ENCODE assay signal across 16 cellular contexts in genomic region chr4:683247-683897, GRCh38. TPM values are rescaled to one million over a fixed set of nuclear protein-coding genes. Genes with fewer than 3 reads are reported as not detected.
DNase-seq lines count a peak whose midpoint lies in the region; ATAC-seq and TF ChIP-seq lines count a peak whose summit lies in the region.
"Had no signal": no experiment of that assay in that cellular context is flagged by ENCODE, and none has a peak within 500 bp of the region (broad histone marks: within the 10 kb centered on the region; RNA-seq: fewer than 3 reads in every experiment).

No MANE protein-coding gene starts in this region.

- TF ChIP-seq CTCF in HCT116 (IDR thresholded peaks at IDR 0.05 in 2 of 3, conservative IDR thresholded peaks at IDR 0.05 in 1 of 3; ENCODE audit: borderline replicate concordance in 1 of 3, insufficient read depth in 1 of 3, low read depth in 2 of 3, low read length in 2 of 3) (no peak), upper lobe of right lung (IDR thresholded peaks at IDR 0.05) (no peak)

- H3K4me2 ChIP-seq in HCT116 (ENCODE audit: low read length): no peak overlapping the region
- H3K4me2 ChIP-seq: A549 had no signal

- no peak overlapping the region for H2AFZ ChIP-seq in HCT116 (ENCODE audit: low read depth, low read length, poor library complexity, severe bottlenecking)

- ATAC-seq in HCT116: no peak
- ATAC-seq in right cardiac atrium: no peak
- no peak for ATAC-seq in upper lobe of right lung
- ATAC-seq in HG02642 (IDR thresholded peaks at IDR 0.05; ENCODE audit: poor library complexity, unreplicated experiment): no peak
- ATAC-seq: body of pancreas had no signal

- DNase-seq in activated naive CD4-positive, alpha-beta T cell treated with anti-CD3 and anti-CD28 coated beads, Interleukin-2, amount 50 U/mL, for 16 hours: peak; percentile 5
- DNase-seq in activated naive CD4-positive, alpha-beta T cell treated with Interleukin-2 at 50 U/mL for 16 hours: no peak
- DNase-seq in HCT116 (ENCODE audit: low read depth, low spot score) (no peak), right cardiac atrium (peak in 2 of 3 donors; percentile 64 to 71), upper lobe of right lung (peak; percentile 67), NCI-H128 (lab: John Stamatoyannopoulos, UW; ENCODE audit: unreplicated experiment) (no peak), NAMALWA (ENCODE audit: low spot score) (no peak)
- DNase-seq: NCI-H1105, NCI-H510A had no signal

- H3K4me1 ChIP-seq in HCT116 (ENCODE audit: control insufficient read depth in 1 of 2, insufficient read depth in 2 of 2, low read length in 2 of 2): peaks cover 24 to 45% of the 10 kb centered on the region in 2 experiments
- peaks cover 6% of the 10 kb centered on the region for H3K4me1 ChIP-seq in right cardiac atrium (ENCODE audit: control insufficient read depth, insufficient read depth, low read length)
- H3K4me1 ChIP-seq in upper lobe of right lung: peaks cover 34% of the 10 kb centered on the region

- no peaks in the 10 kb centered on the region for H3K36me3 ChIP-seq in HCT116 (ENCODE audit: control insufficient read depth in 1 of 2, insufficient read depth in 2 of 2, low read length in 2 of 2)
- no peaks in the 10 kb centered on the region for H3K36me3 ChIP-seq in upper lobe of right lung

- TF ChIP-seq RAD21 in HCT116 (IDR thresholded peaks at IDR 0.05; ENCODE audit: low read depth): no peak

- intact Hi-C loops in HCT116 (cut with micrococcal nuclease) (no loop called here), right cardiac atrium (cut with DNase I) (no loop called here), upper lobe of right lung (cut with DNase I) (no loop called here)

- no peaks in the 10 kb centered on the region for H3K9me3 ChIP-seq in HCT116 (ENCODE audit: control insufficient read depth in 1 of 2, insufficient read depth in 1 of 2, low read depth in 1 of 2, low read length in 2 of 2)
- no peaks in the 10 kb centered on the region for H3K9me3 ChIP-seq in right cardiac atrium (ENCODE audit: control insufficient read depth, low read length)
- H3K9me3 ChIP-seq in upper lobe of right lung: no peaks in the 10 kb centered on the region
- H3K9me3 ChIP-seq: A549, body of pancreas, stomach, upper lobe of left lung had no signal

- CTCF ChIA-PET in HCT116 (lab: Charles Lee): interaction anchor here (0.6 to 1.7 kb wide), 4 partner anchors 9 to 80 kb away, joined by 3 to 14 read pairs (median 4); partner anchors contain the start of genes ATP5ME and MYL5

- peaks cover 4% of the 10 kb centered on the region; the same call in 1 of the 2 replicates for H3K79me2 ChIP-seq in HCT116 (ENCODE audit: insufficient read depth, low read length)

- WGBS in right cardiac atrium: 79% methylated on average over 25 of the region's 25 CpGs

- RAD21 ChIA-PET in HCT116 (lab: Charles Lee; ENCODE audit: low non-redundant PET in 1 of 2, low total read pairs in 2 of 2, uncharacterized antibody in 2 of 2, unreplicated experiment in 2 of 2): interaction anchor here in 1 of 2 experiments (1.5 kb wide), 1 partner anchor 81 kb away, joined by 4 read pairs; no protein-coding TSS in a partner anchor

- no peaks in the 10 kb centered on the region for H3K27me3 ChIP-seq in HCT116 (ENCODE audit: insufficient read depth, low read length)
- no peaks in the 10 kb centered on the region for H3K27me3 ChIP-seq in right cardiac atrium (ENCODE audit: control insufficient read depth, insufficient read depth)
- H3K27me3 ChIP-seq in upper lobe of right lung: no peaks in the 10 kb centered on the region
- H3K27me3 ChIP-seq: body of pancreas, upper lobe of left lung had no signal

- H3K9ac ChIP-seq in HCT116 (ENCODE audit: low read length): no peak overlapping the region

- H3K4me3 ChIP-seq in HCT116 (replicated peaks in 1 of 2; ENCODE audit: low read depth in 1 of 2, low read length in 2 of 2) (no peak overlapping the region), right cardiac atrium (ENCODE audit: low read length) (no peak overlapping the region), upper lobe of right lung (no peak overlapping the region)
- H3K4me3 ChIP-seq: A549, body of pancreas, skin epidermis, stomach, upper lobe of left lung had no signal

- H3K27ac ChIP-seq in HCT116 (ENCODE audit: low read depth, low read length): peak overlapping the region; percentile 27; the same call in 1 of the 2 replicates
- no peak overlapping the region for H3K27ac ChIP-seq in right cardiac atrium (ENCODE audit: low read length)
- H3K27ac ChIP-seq in upper lobe of right lung: no peak overlapping the region
- H3K27ac ChIP-seq: body of pancreas had no signal

- POLR2A ChIA-PET in HCT116 (lab: Charles Lee): interaction anchor here (1.0 kb wide), 1 partner anchor 9 kb away, joined by 3 read pairs; the partner anchor contains the start of genes ATP5ME and MYL5

- H3K9me2 ChIP-seq in HCT116 (ENCODE audit: insufficient read depth): no peaks in the 10 kb centered on the region

- H4K20me1 ChIP-seq in HCT116 (ENCODE audit: insufficient read depth): no peaks in the 10 kb centered on the region

- no TSS peak for BruUV-seq in HCT116 (replicated peaks; lab: Mats Ljungman, UMichigan)

- TF ChIP-seq POLR2A in HCT116 (IDR thresholded peaks at IDR 0.05; ENCODE audit: borderline replicate concordance, extremely low read depth, insufficient read depth, insufficient read length): no peak

TF ChIP-seq in HCT116, 20 proteins besides CTCF, POLR2A, EP300 and RAD21:
- TF ChIP-seq SIN3A (IDR thresholded peaks at IDR 0.05; ENCODE audit: low read depth) (no peak), EZH2 (IDR thresholded peaks at IDR 0.05) (no peak), CEBPB (IDR thresholded peaks at IDR 0.05; ENCODE audit: low read depth) (no peak)

RNA-seq across cellular contexts. Expression of gene SLC49A3, which starts 5.6 kb away (rescaled TPM):
- total RNA-seq in HCT116 (2021; ENCODE audit: unreplicated experiment) (5.5 TPM), right cardiac atrium (10 to 100 TPM; 13.7 to 19.5 (median 16.9) TPM), upper lobe of right lung (32.9 TPM)
- 1.8 and 3.4 TPM in 2 replicates for polyA plus RNA-seq in HCT116 (2012)
- polyA plus RNA-seq in right cardiac atrium: 10.6 TPM
- polyA plus RNA-seq: neural cell had no signal

RNA-seq across cellular contexts. Expression of gene MYL5, which starts 9.0 kb away (rescaled TPM):
- total RNA-seq in HCT116 (2021; ENCODE audit: unreplicated experiment) (14.0 TPM), right cardiac atrium (1 to 10 TPM; 4.0 to 6.0 (median 4.7) TPM), upper lobe of right lung (9.7 TPM)
- 7.7 and 9.8 TPM in 2 replicates for polyA plus RNA-seq in HCT116 (2012)
- polyA plus RNA-seq in right cardiac atrium: 3.8 TPM

RNA-seq across cellular contexts. Expression of gene ATP5ME, which starts 9.3 kb away (rescaled TPM):
- total RNA-seq in HCT116 (2021; ENCODE audit: unreplicated experiment) (330 TPM), right cardiac atrium (100 to 1,000 TPM; 689 to 911 (median 734) TPM), upper lobe of right lung (167 TPM)
- polyA plus RNA-seq in HCT116 (2012): 766 and 980 TPM in 2 replicates
- polyA plus RNA-seq in right cardiac atrium: 1,352 TPM

RNA-seq across cellular contexts. Expression of gene PCGF3, which starts 22.3 kb away (rescaled TPM):
- total RNA-seq in HCT116 (2021; ENCODE audit: unreplicated experiment) (66.3 TPM), right cardiac atrium (10 to 100 TPM; 25.0 to 28.6 (median 26.4) TPM), upper lobe of right lung (42.2 TPM)
- 53.8 and 62.5 TPM in 2 replicates for polyA plus RNA-seq in HCT116 (2012)
- 30.1 TPM for polyA plus RNA-seq in right cardiac atrium

RNA-seq across cellular contexts. Expression of gene PDE6B, which starts 58.0 kb away (rescaled TPM):
- total RNA-seq in HCT116 (2021; ENCODE audit: unreplicated experiment) (not detected), right cardiac atrium (1 to 10 TPM; 6.8 to 7.5 (median 7.0) TPM), upper lobe of right lung (9.1 TPM)
- 0.02 and 0.03 TPM in 2 replicates for polyA plus RNA-seq in HCT116 (2012)
- 3.6 TPM for polyA plus RNA-seq in right cardiac atrium
- polyA plus RNA-seq: A549 had no signal

Comparison
In these comparisons a context has a peak if more than half of its experiments do, and no peak if none do; other contexts are left out.
1. DNase-seq: peak in activated naive CD4-positive, alpha-beta T cell treated with anti-CD3 and anti-CD28 coated beads, Interleukin-2, amount 50 U/mL, for 16 hours (single experiment), right cardiac atrium (2 of 3) and upper lobe of right lung (single experiment); none in activated naive CD4-positive, alpha-beta T cell treated with Interleukin-2 at 50 U/mL for 16 hours (single experiment), HCT116 (single experiment), NCI-H128 (single experiment) and NAMALWA (single experiment).